Comparison of ENCODE assay signal across 8 cellular contexts in genomic region chr14:100214768-100215079, GRCh38. TPM values are rescaled to one million over a fixed set of nuclear protein-coding genes. Genes with fewer than 3 reads are reported as not detected.
DNase-seq lines count a peak whose midpoint lies in the region; ATAC-seq and TF ChIP-seq lines count a peak whose summit lies in the region.

No MANE protein-coding gene starts in this region.

- peak overlapping the region; percentile 89 for H3K4me3 ChIP-seq in BJ (ENCODE audit: low read depth, low read length)
- peak overlapping the region; percentile 28 to 73 for H3K4me3 ChIP-seq in cardiac fibroblast (replicated peaks in 1 of 2; ENCODE audit: low read depth in 2 of 2, low read length in 2 of 2)

- intact Hi-C loops in natural killer cell (cut with micrococcal nuclease) = loop anchor here (1.0 to 2.0 kb wide), 2 partner anchors 21 to 24 kb away; partner anchors contain the start of gene YY1

- DNase-seq in BJ (ENCODE audit: low read depth) (no peak), cardiac fibroblast (ENCODE audit: low read depth in 2 of 2) (no peak), natural killer cell (no peak), NCI-H1105 treated with DMSO at 0.1 percent for 48 hours (lab: John Stamatoyannopoulos, UW) (no peak), NCI-H187 treated with DMSO at 0.1 percent for 48 hours (lab: John Stamatoyannopoulos, UW) (no peak)

- peak; percentile 1 for ATAC-seq in HG03095 (IDR thresholded peaks at IDR 0.05; ENCODE audit: unreplicated experiment)
- ATAC-seq in natural killer cell = no peak
- ATAC-seq in GM19467 (IDR thresholded peaks at IDR 0.05; ENCODE audit: unreplicated experiment) = no peak
- no peak for ATAC-seq in HG03439 (IDR thresholded peaks at IDR 0.05; ENCODE audit: unreplicated experiment)

- H3K27me3 Mint-ChIP-seq in natural killer cell (ENCODE audit: low read depth in 2 of 2) = no peaks in the 10 kb centered on the region

- H3K4me3 Mint-ChIP-seq in natural killer cell = peak overlapping the region; percentile 72

- H3K27ac Mint-ChIP-seq in natural killer cell = peak overlapping the region; percentile 47 to 80

- POLR2A ChIA-PET in BJ (lab: Charles Lee) = no interaction called here

- TF ChIP-seq CTCF in BJ (IDR thresholded peaks at IDR 0.05; ENCODE audit: insufficient read depth, low read depth, low read length) = no peak
- TF ChIP-seq CTCF in cardiac fibroblast (IDR thresholded peaks at IDR 0.05; ENCODE audit: low read depth, low read length) = no peak
- TF ChIP-seq CTCF in natural killer cell (IDR thresholded peaks at IDR 0.05) = no peak

- H3K27me3 ChIP-seq in BJ (ENCODE audit: control insufficient read depth, insufficient read depth, low read length) = no peaks in the 10 kb centered on the region

- peaks cover 18 to 29% of the 10 kb centered on the region in 2 donors for H3K4me1 Mint-ChIP-seq in natural killer cell

- H3K9me3 Mint-ChIP-seq in natural killer cell = no peaks in the 10 kb centered on the region

- no peaks in the 10 kb centered on the region for H3K36me3 Mint-ChIP-seq in natural killer cell

- CTCF ChIA-PET in BJ (lab: Yijun Ruan, JAX) = interaction anchor here (0.6 to 1.7 kb wide), 5 partner anchors 10 to 576 kb away, joined by 3 to 6 read pairs (median 4); no protein-coding TSS in a partner anchor

- H3K36me3 ChIP-seq in BJ (ENCODE audit: control insufficient read depth, insufficient read depth, low read length) = no peaks in the 10 kb centered on the region

RNA-seq across cellular contexts. Expression of gene YY1, which starts 24.2 kb away (rescaled TPM):
- polyA plus RNA-seq in BJ (2011; rRNA removed) = 15.7 and 25.8 TPM in 2 replicates
- 16.6 and 17.7 TPM in 2 replicates for polyA minus RNA-seq in BJ (2011; rRNA and poly(A)+ RNA removed)
- 10 to 100 TPM; 77.9 to 92.6 (median 90.4) TPM for total RNA-seq in natural killer cell

RNA-seq across cellular contexts. Expression of gene DEGS2, which starts 55.3 kb away (rescaled TPM):
- polyA plus RNA-seq in BJ (2011; rRNA removed) = not detected in 2 replicates
- polyA minus RNA-seq in BJ (2011; rRNA and poly(A)+ RNA removed) = not detected in 2 replicates
- total RNA-seq in natural killer cell = 1 to 10 TPM in 2 of 3 donors, under 1 TPM in 1; 0.60 to 7.1 (median 4.4) TPM
